In genomic region chr1:66929999-66930822, GRCh38 we compare ENCODE assay signal across 1 cellular context.
TF ChIP-seq lines count a peak whose summit lies in the region.

No MANE protein-coding gene starts in this region.

TF ChIP-seq in GM12878, 131 proteins besides CTCF, POLR2A, EP300 and RAD21 (continued from another document):
- no peak for TF ChIP-seq SKIL (IDR thresholded peaks at IDR 0.05; ENCODE audit: low read depth, poor library complexity, severe bottlenecking)
- TF ChIP-seq SUZ12 (IDR thresholded peaks at IDR 0.05; ENCODE audit: unreplicated experiment): no peak
- TF ChIP-seq BHLHE40 (IDR thresholded peaks at IDR 0.05; ENCODE audit: borderline replicate concordance in 1 of 2, low read depth in 2 of 2, low read length in 1 of 2): peak in 1 of 2 experiments; percentile 81; a peak in 2 of 4 replicates
- no peak for TF ChIP-seq CHD1 (IDR thresholded peaks at IDR 0.05; ENCODE audit: low read depth, low read length)
- TF ChIP-seq MYB (IDR thresholded peaks at IDR 0.05; ENCODE audit: borderline replicate concordance, low read depth, low read length): no peak
- TF ChIP-seq MLLT1 (IDR thresholded peaks at IDR 0.05): peak; percentile 59
- TF ChIP-seq SREBF2 (IDR thresholded peaks at IDR 0.05; ENCODE audit: low read length): no peak
- TF ChIP-seq TBL1XR1 (IDR thresholded peaks at IDR 0.05; ENCODE audit: low read depth, low read length): no peak
- no peak for TF ChIP-seq SUPT20H (IDR thresholded peaks at IDR 0.05; ENCODE audit: borderline replicate concordance, control insufficient read depth, low read depth, low read length)
- no peak for TF ChIP-seq MEF2B (IDR thresholded peaks at IDR 0.05; ENCODE audit: partially characterized antibody, poor library complexity, severe bottlenecking)
- 0 out of 2 replicates have a peak, but pooled peaks have one; percentile 57 for TF ChIP-seq ZNF207 (IDR thresholded peaks at IDR 0.05; ENCODE audit: borderline replicate concordance)
- peak; percentile 39; the same call in 1 of the 2 replicates for TF ChIP-seq SIN3A (IDR thresholded peaks at IDR 0.05; ENCODE audit: low read depth, low read length)
- TF ChIP-seq POU2F2 (IDR thresholded peaks at IDR 0.05; ENCODE audit: borderline replicate concordance, low read depth, low read length): no peak
- TF ChIP-seq ZNF622 (IDR thresholded peaks at IDR 0.05): no peak
- TF ChIP-seq ZBTB40 (IDR thresholded peaks at IDR 0.05; ENCODE audit: borderline replicate concordance): no peak
- peak; percentile 79 for TF ChIP-seq IKZF1 (conservative IDR thresholded peaks at IDR 0.05)
- peak; percentile 3; the same call in 1 of the 2 replicates for TF ChIP-seq TCF12 (IDR thresholded peaks at IDR 0.05; ENCODE audit: low read depth, low read length)
- no peak for TF ChIP-seq MTA2 (IDR thresholded peaks at IDR 0.05; ENCODE audit: low read depth)
- TF ChIP-seq IRF3 (IDR thresholded peaks at IDR 0.05): no peak
- TF ChIP-seq ZNF24 (IDR thresholded peaks at IDR 0.05): no peak
- no peak for TF ChIP-seq CBX3 (IDR thresholded peaks at IDR 0.05; ENCODE audit: borderline replicate concordance, low read depth)
- peak in 1 of 2 experiments; percentile 85; a peak in 2 of 3 replicates for TF ChIP-seq EGR1 (IDR thresholded peaks at IDR 0.05; ENCODE audit: borderline replicate concordance in 1 of 2, low read depth in 2 of 2, low read length in 2 of 2)
- TF ChIP-seq TCF7 (IDR thresholded peaks at IDR 0.05; ENCODE audit: borderline replicate concordance): no peak
- TF ChIP-seq CREB1 (IDR thresholded peaks at IDR 0.05; ENCODE audit: low read depth): 0 out of 2 replicates have a peak, but pooled peaks have one; percentile 2
- 0 out of 2 replicates have a peak, but pooled peaks have one; percentile 46 for TF ChIP-seq ZNF217 (IDR thresholded peaks at IDR 0.05)
- TF ChIP-seq RB1 (IDR thresholded peaks at IDR 0.05; ENCODE audit: borderline replicate concordance): peak; percentile 74; the same call in 1 of the 2 replicates
- TF ChIP-seq YY1 (IDR thresholded peaks at IDR 0.05; ENCODE audit: low read depth, low read length): peak; percentile 93
- 0 out of 2 replicates have a peak, but pooled peaks have one; percentile 64 for TF ChIP-seq E2F4 (IDR thresholded peaks at IDR 0.05; ENCODE audit: low read depth, low read length)
- peak; percentile 61; the same call in 1 of the 2 replicates for TF ChIP-seq TAF1 (IDR thresholded peaks at IDR 0.05; ENCODE audit: borderline replicate concordance, low read depth, low read length)
- TF ChIP-seq KLF5 (IDR thresholded peaks at IDR 0.05; ENCODE audit: partially characterized antibody): no peak
- TF ChIP-seq NFXL1 (IDR thresholded peaks at IDR 0.05; ENCODE audit: borderline replicate concordance): no peak
- no peak for TF ChIP-seq BMI1 (IDR thresholded peaks at IDR 0.05; ENCODE audit: borderline replicate concordance)
- peak; percentile 63 for TF ChIP-seq DPF2 (IDR thresholded peaks at IDR 0.05)
TF ChIP-seq in GM12878: peak in this region for 40.
